ENCODE assay signal across 11 cellular contexts in genomic region chr15:38682861-38683260, GRCh38.
DNase-seq lines count a peak whose midpoint lies in the region; ATAC-seq, FAIRE-seq and TF ChIP-seq lines count a peak whose summit lies in the region.
"Had no signal": no experiment of that assay in that cellular context is flagged by ENCODE, and none has a peak within 500 bp of the region (broad histone marks: within the 10 kb centered on the region; RNA-seq: fewer than 3 reads in every experiment).

No MANE protein-coding gene starts in this region.

- intact Hi-C loops in CD4-positive, alpha-beta T cell (cut with DNase I, micrococcal nuclease): loop anchor here (1.0 to 10.0 kb wide), 3 partner anchors 12 to 119 kb away; partner anchors contain the start of gene RASGRP1 (in 2 of the 2)

- H3K9me3 Mint-ChIP-seq in CD4-positive, alpha-beta T cell: no peaks in the 10 kb centered on the region
- H3K9me3 Mint-ChIP-seq in activated naive CD8-positive, alpha-beta T cell treated with anti-CD3 and anti-CD28 coated beads, Interleukin-2, amount 50 U/mL, for 24 hours: no peaks in the 10 kb centered on the region
- H3K9me3 Mint-ChIP-seq in nephron progenitor cell: no peaks in the 10 kb centered on the region

- no peak overlapping the region for H3K4me3 Mint-ChIP-seq in CD4-positive, alpha-beta T cell
- H3K4me3 Mint-ChIP-seq in activated naive CD8-positive, alpha-beta T cell treated with anti-CD3 and anti-CD28 coated beads, Interleukin-2, amount 50 U/mL, for 24 hours: no peak overlapping the region
- H3K4me3 Mint-ChIP-seq in nephron progenitor cell: no peak overlapping the region

- FAIRE-seq in GM18507 (lab: Jason Lieb, UNC): peak; percentile 79

- CTCF ChIA-PET in CD4-positive, alpha-beta T cell (lab: Charles Lee): interaction anchor here (0.7 to 11.2 kb wide), 18 partner anchors 8 to 243 kb away, joined by 3 to 247 read pairs (median 5); partner anchors contain the start of genes FAM98B and RASGRP1

- no peak overlapping the region for H3K27ac ChIP-seq in CD4-positive, alpha-beta T cell (ENCODE audit: low read depth, low read length)
- H3K27ac ChIP-seq: prostate gland, stomach had no signal

- POLR2A ChIA-PET in CD4-positive, alpha-beta T cell (lab: Charles Lee): interaction anchor here (1.0 to 11.2 kb wide), 13 partner anchors 11 to 209 kb away, joined by 3 to 379 read pairs (median 6); partner anchors contain the start of gene RASGRP1

- no peaks in the 10 kb centered on the region for H3K27me3 ChIP-seq in CD4-positive, alpha-beta T cell (ENCODE audit: control insufficient read depth, insufficient read depth, low read length)
- H3K27me3 ChIP-seq: stomach had no signal

- H3K4me1 Mint-ChIP-seq in CD4-positive, alpha-beta T cell (ENCODE audit: low read depth): peaks cover 84% of the 10 kb centered on the region
- peaks cover 66% of the 10 kb centered on the region for H3K4me1 Mint-ChIP-seq in activated naive CD8-positive, alpha-beta T cell treated with anti-CD3 and anti-CD28 coated beads, Interleukin-2, amount 50 U/mL, for 24 hours
- H3K4me1 Mint-ChIP-seq in nephron progenitor cell: peaks cover 19% of the 10 kb centered on the region

- no peaks in the 10 kb centered on the region for H3K27me3 Mint-ChIP-seq in CD4-positive, alpha-beta T cell
- H3K27me3 Mint-ChIP-seq in activated naive CD8-positive, alpha-beta T cell treated with anti-CD3 and anti-CD28 coated beads, Interleukin-2, amount 50 U/mL, for 24 hours: no peaks in the 10 kb centered on the region
- H3K27me3 Mint-ChIP-seq in nephron progenitor cell (ENCODE audit: low read depth, poor library complexity): peaks cover 8% of the 10 kb centered on the region

- ATAC-seq in CD4-positive, alpha-beta T cell (ENCODE audit: poor library complexity): no peak
- ATAC-seq in HG03432 (IDR thresholded peaks at IDR 0.05; ENCODE audit: unreplicated experiment) (peak; percentile 46), GM19463 (IDR thresholded peaks at IDR 0.05; ENCODE audit: unreplicated experiment) (no peak)
- no peak for ATAC-seq in activated naive CD8-positive, alpha-beta T cell treated with anti-CD3 and anti-CD28 coated beads, Interleukin-2, amount 50 U/mL, for 24 hours

- TF ChIP-seq CTCF in CD4-positive, alpha-beta T cell (IDR thresholded peaks at IDR 0.05): no peak
- no peak for TF ChIP-seq CTCF in nephron progenitor cell (IDR thresholded peaks at IDR 0.05)

- DNase-seq in CD4-positive, alpha-beta T cell: no peak
- DNase-seq in GM18507 (ENCODE audit: extremely low spot score, insufficient read length, low read depth) (no peak), nephron progenitor cell (no peak), GF-D8 (lab: John Stamatoyannopoulos, UW) (no peak), NCI-H345 treated with DMSO at 0.1 percent for 48 hours (lab: John Stamatoyannopoulos, UW; ENCODE audit: unreplicated experiment) (no peak)
- DNase-seq in activated naive CD8-positive, alpha-beta T cell treated with anti-CD3 and anti-CD28 coated beads, Interleukin-2, amount 50 U/mL, for 24 hours: no peak
- DNase-seq: NCI-H1930 had no signal

- H3K9me3 ChIP-seq in CD4-positive, alpha-beta T cell (ENCODE audit: control insufficient read depth, low read length): no peaks in the 10 kb centered on the region
- H3K9me3 ChIP-seq: prostate gland, stomach had no signal

- no peaks in the 10 kb centered on the region for H3K36me3 Mint-ChIP-seq in CD4-positive, alpha-beta T cell (ENCODE audit: low read depth)
- H3K36me3 Mint-ChIP-seq in activated naive CD8-positive, alpha-beta T cell treated with anti-CD3 and anti-CD28 coated beads, Interleukin-2, amount 50 U/mL, for 24 hours (ENCODE audit: low read depth): no peaks in the 10 kb centered on the region
- H3K36me3 Mint-ChIP-seq in nephron progenitor cell (ENCODE audit: low read depth): no peaks in the 10 kb centered on the region

- peak overlapping the region; percentile 89 for H3K27ac Mint-ChIP-seq in CD4-positive, alpha-beta T cell
- H3K27ac Mint-ChIP-seq in activated naive CD8-positive, alpha-beta T cell treated with anti-CD3 and anti-CD28 coated beads, Interleukin-2, amount 50 U/mL, for 24 hours: peak overlapping the region; percentile 83
- no peak overlapping the region for H3K27ac Mint-ChIP-seq in nephron progenitor cell
